ENCODE assay signal across 9 cellular contexts in genomic region chr4:1870578-1871443, GRCh38. TPM values are rescaled to one million over a fixed set of nuclear protein-coding genes. Genes with fewer than 3 reads are reported as not detected.
A peak's percentile ranks its signal among the peaks of the same experiment; 100 is the strongest.
DNase-seq lines count a peak whose midpoint lies in the region; ATAC-seq, FAIRE-seq and TF ChIP-seq lines count a peak whose summit lies in the region.
"Had no signal": no experiment of that assay in that cellular context is flagged by ENCODE, and none has a peak within 500 bp of the region (broad histone marks: within the 10 kb centered on the region; RNA-seq: fewer than 3 reads in every experiment).

TSS of gene NSD2 (plus strand) at chr4:1871393. CDS start at chr4:1900655, 29,262 bp downstream.

- POLR2A ChIA-PET in BJ (lab: Charles Lee) = no interaction called here
- POLR2A ChIA-PET in HepG2 (lab: Yijun Ruan, JAX) = interaction anchor here (0.5 to 2.0 kb wide), 2 partner anchors 14 to 103 kb away, joined by 4 to 9 read pairs; no protein-coding TSS in a partner anchor

- H3K36me3 ChIP-seq in BJ (ENCODE audit: control insufficient read depth, insufficient read depth, low read length) (no peaks in the 10 kb centered on the region), HepG2 (replicated peaks in 1 of 2; ENCODE audit: control insufficient read depth in 1 of 2, insufficient read depth in 2 of 2, low read length in 2 of 2) (no peaks in the 10 kb centered on the region)

- CTCF ChIA-PET in BJ (lab: Yijun Ruan, JAX) (interaction anchor here (1.1 to 2.7 kb wide), 2 partner anchors 14 to 29 kb away, joined by 3 to 9 read pairs; no protein-coding TSS in a partner anchor), HepG2 (lab: Yijun Ruan, JAX; ENCODE audit: low intra/inter-chr PET ratio, low total read pairs) (no interaction called here)

- ATAC-seq in GM19324 (IDR thresholded peaks at IDR 0.05; ENCODE audit: low FRiP score, unreplicated experiment) (peak; percentile 78), HG03457 (IDR thresholded peaks at IDR 0.05; ENCODE audit: unreplicated experiment) (peak; percentile 52), HepG2 (peak; percentile 59)

- peaks cover 37% of the 10 kb centered on the region for H3K79me2 ChIP-seq in HepG2 (ENCODE audit: insufficient read depth, low read length)

- TF ChIP-seq CTCF in BJ (IDR thresholded peaks at IDR 0.05; ENCODE audit: insufficient read depth, low read depth, low read length) (no peak), HepG2 (CRISPR knock-in tag; IDR thresholded peaks at IDR 0.05) (no peak)

- no peak for FAIRE-seq in HepG2 (lab: Jason Lieb, UNC)
- FAIRE-seq: endometrium had no signal

- DNase-seq in BJ (ENCODE audit: low read depth) (no peak), NCI-H526 treated with DMSO at 0.1 percent for 48 hours (lab: John Stamatoyannopoulos, UW) (peak; percentile 83), HepG2 (ENCODE audit: low spot score) (peak; percentile 67)
- peak; percentile 90 for DNase-seq in activated CD4-positive, alpha-beta T cell treated with anti-CD3 and anti-CD28 coated beads, Interleukin-2, amount 50 U/mL, for 1 hour
- DNase-seq in stimulated activated CD4-positive, alpha-beta T cell treated with anti-CD3 and anti-CD28 coated beads, Interleukin-2, amount 100 ng/mL, for 48 hours = peak; percentile 89 to 94

- H3K27me3 ChIP-seq in BJ (ENCODE audit: control insufficient read depth, insufficient read depth, low read length) (peaks cover 2% of the 10 kb centered on the region; the same call in 1 of the 2 replicates), HepG2 (ENCODE audit: control insufficient read depth in 1 of 2, insufficient read depth in 2 of 2, low read length in 2 of 2) (no peaks in the 10 kb centered on the region)

- peaks cover 29% of the 10 kb centered on the region for H3K4me1 Mint-ChIP-seq in dendritic cell treated with granulocyte-macrophage colony-stimulating factor and Interleukin-4, amounts not matched to agents 40 ng/mL and 50 ng/mL, for 4 days (ENCODE audit: low read depth)

- in situ Hi-C loops in HepG2 (cut with HindIII; ENCODE audit: extremely low pct_ligation_motif_present, low pct_unique_long_range_greater_than_20kb) = no loop called here

- peak within 1 kb of the TSS; percentile 78 for H3K4me3 Mint-ChIP-seq in dendritic cell treated with granulocyte-macrophage colony-stimulating factor and Interleukin-4, amounts not matched to agents 40 ng/mL and 50 ng/mL, for 4 days

- peak in 1 of 2 experiments; percentile 63; a peak in 2 of 4 replicates for TF ChIP-seq POLR2A in HepG2 (IDR thresholded peaks at IDR 0.05; ENCODE audit: insufficient read depth in 1 of 2, low read depth in 2 of 2, low read length in 2 of 2)

- peak within 1 kb of the TSS; percentile 72 for H3K4me3 ChIP-seq in BJ (ENCODE audit: low read depth, low read length)
- H3K4me3 ChIP-seq in HepG2 (replicated peaks in 1 of 3; ENCODE audit: insufficient read depth in 1 of 3, low read depth in 2 of 3, low read length in 3 of 3) = peak within 1 kb of the TSS; percentile 77 to 94 (median 92)

- H4K20me1 ChIP-seq in HepG2 (ENCODE audit: insufficient read depth, low read length) = peaks cover 5% of the 10 kb centered on the region

- TF ChIP-seq EP300 in HepG2 (IDR thresholded peaks at IDR 0.05; ENCODE audit: low read depth in 2 of 2, low read length in 2 of 2) = no peak
- TF ChIP-seq EP300 in HepG2 (CRISPR knock-in tag; IDR thresholded peaks at IDR 0.05; ENCODE audit: borderline replicate concordance) = peak; percentile 43; the same call in 1 of the 2 replicates

- H3K27ac ChIP-seq in HepG2 (ENCODE audit: extremely low read length, insufficient read depth, low read length) = peak within 1 kb of the TSS; percentile 99

- no peaks in the 10 kb centered on the region for H3K9me3 ChIP-seq in HepG2 (ENCODE audit: low read length)

- peak within 1 kb of the TSS; percentile 88 for H3K27ac Mint-ChIP-seq in dendritic cell treated with granulocyte-macrophage colony-stimulating factor and Interleukin-4, amounts not matched to agents 40 ng/mL and 50 ng/mL, for 4 days

- H3K9me3 Mint-ChIP-seq in dendritic cell treated with granulocyte-macrophage colony-stimulating factor and Interleukin-4, amounts not matched to agents 40 ng/mL and 50 ng/mL, for 4 days = no peaks in the 10 kb centered on the region

- WGBS in HepG2 (ENCODE audit: low lambda C conversion rate) = 0% methylated on average over 12 of the region's 155 CpGs

- H3K36me3 Mint-ChIP-seq in dendritic cell treated with granulocyte-macrophage colony-stimulating factor and Interleukin-4, amounts not matched to agents 40 ng/mL and 50 ng/mL, for 4 days (ENCODE audit: low read depth) = no peaks in the 10 kb centered on the region

- no peak within 1 kb of the TSS for H2AFZ ChIP-seq in HepG2 (ENCODE audit: low read length)

- intact Hi-C loops in dendritic cell treated with granulocyte-macrophage colony-stimulating factor and Interleukin-4, amounts not matched to agents 40 ng/mL and 50 ng/mL, for 4 days (cut with micrococcal nuclease) = loop anchor here (2.0 to 5.0 kb wide), 3 partner anchors 14 to 371 kb away; partner anchors contain the start of genes HAUS3, LETM1 and POLN
- intact Hi-C loops in HepG2 (cut with micrococcal nuclease; ENCODE audit: unreplicated experiment) = loop anchor here (2.0 kb wide), 1 partner anchor 14 kb away; the partner anchor contains the start of gene LETM1

- peaks cover 74% of the 10 kb centered on the region for H3K4me1 ChIP-seq in HepG2 (ENCODE audit: insufficient read depth, low read length)

- H3K4me2 ChIP-seq in HepG2 (ENCODE audit: low read depth, low read length) = peak within 1 kb of the TSS; percentile 88

- H3K27me3 Mint-ChIP-seq in dendritic cell treated with granulocyte-macrophage colony-stimulating factor and Interleukin-4, amounts not matched to agents 40 ng/mL and 50 ng/mL, for 4 days = peaks cover 21% of the 10 kb centered on the region

- TF ChIP-seq RAD21 in HepG2 (CRISPR knock-in tag; IDR thresholded peaks at IDR 0.05) = peak; percentile 71

- peak within 1 kb of the TSS; percentile 92 for H3K9ac ChIP-seq in HepG2 (ENCODE audit: insufficient read depth, low read depth, low read length)

- BruUV-seq in HepG2 (replicated peaks; lab: Mats Ljungman, UMichigan) = no TSS peak

TF ChIP-seq in HepG2, 621 proteins besides CTCF, POLR2A, EP300 and RAD21 (continues in another document):
- TF ChIP-seq TEAD3 (CRISPR knock-in tag; optimal IDR thresholded peaks at IDR 0.05; ENCODE audit: borderline replicate concordance) (peak; percentile 51), HMGXB3 (CRISPR knock-in tag; IDR thresholded peaks at IDR 0.05; ENCODE audit: borderline replicate concordance) (peak; percentile 44; the same call in 1 of the 2 replicates), TAF15 (IDR thresholded peaks at IDR 0.05; ENCODE audit: low read depth, low read length, poor library complexity, severe bottlenecking) (no peak)

RNA-seq across cellular contexts. Expression of gene NSD2, which starts in this region (rescaled TPM):
- polyA plus RNA-seq in BJ (2011; rRNA removed) = 21.1 and 22.3 TPM in 2 replicates
- 45.3 and 54.7 TPM in 2 replicates for polyA minus RNA-seq in BJ (2011; rRNA and poly(A)+ RNA removed)
- 62.0 and 65.9 TPM in 2 replicates for total RNA-seq in HepG2 (2016; rRNA removed; fragmentation: Illumina TruSeq; extraction: Trizol)
- 184 and 195 TPM in 2 replicates for total RNA-seq in HepG2 (2016; cell fraction: cytosol; rRNA removed; fragmentation: Illumina TruSeq; extraction: Trizol; ENCODE audit: low read depth)
- total RNA-seq in HepG2 (2016; cell fraction: insoluble cytoplasmic fraction; rRNA removed; fragmentation: Illumina TruSeq; extraction: Trizol) = 53.2 and 63.6 TPM in 2 replicates
- total RNA-seq in HepG2 (2016; cell fraction: membrane; rRNA removed; fragmentation: Illumina TruSeq; extraction: Trizol) = 147 and 176 TPM in 2 replicates
- total RNA-seq in HepG2 (2016; cell fraction: nucleus; rRNA removed; fragmentation: Illumina TruSeq; extraction: Trizol) = 58.7 and 66.8 TPM in 2 replicates
- polyA plus RNA-seq in HepG2 (2011; rRNA removed) = 19.4 and 22.0 TPM in 2 replicates
- 11.1 and 12.8 TPM in 2 replicates for polyA plus RNA-seq in HepG2 (2011; cell fraction: cytosol; rRNA removed)
- 56.9 and 75.7 TPM in 2 replicates for polyA plus RNA-seq in HepG2 (2011; cell fraction: nucleus; rRNA removed)
- 26.3 and 32.9 TPM in 2 replicates for polyA plus RNA-seq in HepG2 (2012)
- polyA plus RNA-seq in HepG2 (2016; cell fraction: cytosol; fragmentation: Illumina TruSeq; extraction: Trizol; ENCODE audit: low read depth) = 11.4 and 12.5 TPM in 2 replicates
- polyA plus RNA-seq in HepG2 (2016; cell fraction: insoluble cytoplasmic fraction; fragmentation: Illumina TruSeq; extraction: Trizol; ENCODE audit: low read depth) = 37.5 and 47.3 TPM in 2 replicates
- 30.1 and 30.2 TPM in 2 replicates for polyA plus RNA-seq in HepG2 (2016; cell fraction: membrane; fragmentation: Illumina TruSeq; extraction: Trizol; ENCODE audit: low read depth)
- 107 and 112 TPM in 2 replicates for polyA plus RNA-seq in HepG2 (2016; cell fraction: nucleus; fragmentation: Illumina TruSeq; extraction: Trizol; ENCODE audit: insufficient read depth, low read depth)
- 72.2 and 123 TPM in 2 replicates for polyA minus RNA-seq in HepG2 (2011; rRNA and poly(A)+ RNA removed; ENCODE audit: low replicate concordance)
- 27.9 and 31.4 TPM in 2 replicates for polyA minus RNA-seq in HepG2 (2011; cell fraction: cytosol; rRNA and poly(A)+ RNA removed)
- polyA minus RNA-seq in HepG2 (2011; cell fraction: nucleus; rRNA and poly(A)+ RNA removed) = 66.3 and 67.3 TPM in 2 replicates
